ENCODE assay signal across 1 cellular context in genomic region chr20:34724172-34724571, GRCh38.
TF ChIP-seq lines count a peak whose summit lies in the region.

No MANE protein-coding gene starts in this region.

TF ChIP-seq in HepG2, 621 proteins besides CTCF, POLR2A, EP300 and RAD21 (continued from another document):
- TF ChIP-seq, protein P1, sequence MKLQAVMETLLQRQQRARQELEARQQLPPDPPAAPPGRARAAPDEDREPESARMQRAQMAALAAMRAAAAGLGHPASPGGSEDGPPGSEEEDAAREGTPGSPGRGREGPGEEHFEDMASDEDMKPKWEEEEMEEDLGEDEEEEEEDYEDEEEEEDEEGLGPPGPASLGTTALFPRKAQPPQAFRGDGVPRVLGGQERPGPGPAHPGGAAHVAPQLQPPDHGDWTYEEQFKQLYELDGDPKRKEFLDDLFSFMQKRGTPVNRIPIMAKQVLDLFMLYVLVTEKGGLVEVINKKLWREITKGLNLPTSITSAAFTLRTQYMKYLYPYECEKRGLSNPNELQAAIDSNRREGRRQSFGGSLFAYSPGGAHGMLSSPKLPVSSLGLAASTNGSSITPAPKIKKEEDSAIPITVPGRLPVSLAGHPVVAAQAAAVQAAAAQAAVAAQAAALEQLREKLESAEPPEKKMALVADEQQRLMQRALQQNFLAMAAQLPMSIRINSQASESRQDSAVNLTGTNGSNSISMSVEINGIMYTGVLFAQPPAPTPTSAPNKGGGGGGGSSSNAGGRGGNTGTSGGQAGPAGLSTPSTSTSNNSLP (IDR thresholded peaks at IDR 0.05; ENCODE audit: low read depth, low read length), result no peak
- TF ChIP-seq PRDM4 (CRISPR knock-in tag; IDR thresholded peaks at IDR 0.05; ENCODE audit: borderline replicate concordance) (no peak), ZNF614 (CRISPR knock-in tag; IDR thresholded peaks at IDR 0.05; ENCODE audit: borderline replicate concordance) (no peak), NR2F6 (IDR thresholded peaks at IDR 0.05) (peak; percentile 52; the same call in 1 of the 2 replicates), NR2F6 (CRISPR knock-in tag; IDR thresholded peaks at IDR 0.05) (no peak), RARA (CRISPR knock-in tag; IDR thresholded peaks at IDR 0.05) (peak; percentile 28; the same call in 1 of the 2 replicates), ZFP37 (CRISPR knock-in tag; IDR thresholded peaks at IDR 0.05; ENCODE audit: borderline replicate concordance) (no peak), SALL1 (CRISPR knock-in tag; IDR thresholded peaks at IDR 0.05) (0 out of 2 replicates have a peak, but pooled peaks have one; percentile 39), NR2C2 (CRISPR knock-in tag; IDR thresholded peaks at IDR 0.05; ENCODE audit: borderline replicate concordance) (0 out of 2 replicates have a peak, but pooled peaks have one; percentile 41), CENPBD1 (CRISPR knock-in tag; IDR thresholded peaks at IDR 0.05; ENCODE audit: borderline replicate concordance, low read depth) (no peak), PPARG (CRISPR knock-in tag; conservative IDR thresholded peaks at IDR 0.05) (peak; percentile 79), PHF21A (CRISPR knock-in tag; IDR thresholded peaks at IDR 0.05) (0 out of 2 replicates have a peak, but pooled peaks have one; percentile 26), PLRG1 (conservative IDR thresholded peaks at IDR 0.05) (no peak), TEAD3 (CRISPR knock-in tag; optimal IDR thresholded peaks at IDR 0.05; ENCODE audit: borderline replicate concordance) (peak; percentile 10), HNRNPL (IDR thresholded peaks at IDR 0.05; ENCODE audit: low read depth, low read length) (no peak), HNF4G (IDR thresholded peaks at IDR 0.05; ENCODE audit: borderline replicate concordance, low read depth, low read length) (peak; percentile 65; the same call in 1 of the 2 replicates), HNF4G (CRISPR knock-in tag; IDR thresholded peaks at IDR 0.05; ENCODE audit: borderline replicate concordance, low read depth) (no peak)
- TF ChIP-seq, protein P2, sequence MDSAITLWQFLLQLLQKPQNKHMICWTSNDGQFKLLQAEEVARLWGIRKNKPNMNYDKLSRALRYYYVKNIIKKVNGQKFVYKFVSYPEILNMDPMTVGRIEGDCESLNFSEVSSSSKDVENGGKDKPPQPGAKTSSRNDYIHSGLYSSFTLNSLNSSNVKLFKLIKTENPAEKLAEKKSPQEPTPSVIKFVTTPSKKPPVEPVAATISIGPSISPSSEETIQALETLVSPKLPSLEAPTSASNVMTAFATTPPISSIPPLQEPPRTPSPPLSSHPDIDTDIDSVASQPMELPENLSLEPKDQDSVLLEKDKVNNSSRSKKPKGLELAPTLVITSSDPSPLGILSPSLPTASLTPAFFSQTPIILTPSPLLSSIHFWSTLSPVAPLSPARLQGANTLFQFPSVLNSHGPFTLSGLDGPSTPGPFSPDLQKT (CRISPR knock-in tag; IDR thresholded peaks at IDR 0.05; ENCODE audit: borderline replicate concordance), result no peak
